8 cellular contexts compared by ENCODE assay signal in genomic region chr12:57744777-57745484, GRCh38. TPM values are rescaled to one million over a fixed set of nuclear protein-coding genes. Genes with fewer than 3 reads are reported as not detected.
DNase-seq lines count a peak whose midpoint lies in the region; ATAC-seq, FAIRE-seq and TF ChIP-seq lines count a peak whose summit lies in the region.

Gene TSPAN31, plus strand, starts transcription at chr12:57745039. Its CDS starts 116 bp downstream, at chr12:57745155.

- TF ChIP-seq CTCF in activated B cell treated with CpG ODN at 0.5 μM for 24 hours (IDR thresholded peaks at IDR 0.05), result no peak

- H3K27ac Mint-ChIP-seq in activated B cell treated with CpG ODN at 0.5 μM for 24 hours, result peak within 1 kb of the TSS; percentile 89

- no peaks in the 10 kb centered on the region for H3K9me3 Mint-ChIP-seq in activated B cell treated with CpG ODN at 0.5 μM for 24 hours

- no peaks in the 10 kb centered on the region for H3K9me3 ChIP-seq in small intestine (ENCODE audit: control insufficient read depth, low read depth)

- POLR2A ChIA-PET in activated B cell treated with CpG ODN at 0.5 μM for 24 hours (lab: Charles Lee), result interaction anchor here (0.6 to 2.7 kb wide), 17 partner anchors 9 to 1915 kb away, joined by 3 to 28 read pairs (median 4); partner anchors contain the start of genes ARHGAP9, ATP23, CTDSP2 and MARCHF9

- peaks cover 53% of the 10 kb centered on the region for H3K4me1 Mint-ChIP-seq in activated B cell treated with CpG ODN at 0.5 μM for 24 hours

- CTCF ChIA-PET in activated B cell treated with CpG ODN at 0.5 μM for 24 hours (lab: Charles Lee), result interaction anchor here (1.0 to 1.9 kb wide), 2 partner anchors 11 to 38 kb away, joined by 4 to 14 read pairs; partner anchors contain the start of gene TSFM

- H3K27me3 Mint-ChIP-seq in activated B cell treated with CpG ODN at 0.5 μM for 24 hours, result no peaks in the 10 kb centered on the region

- WGBS in small intestine, 3 donors, result 0 to 1% (median 1%) methylated on average over 29 of the region's 29 CpGs

- intact Hi-C loops in activated B cell treated with CpG ODN at 0.5 μM for 24 hours (cut with micrococcal nuclease), result loop anchor here (1.0 to 5.0 kb wide), 7 partner anchors 7 to 288 kb away; partner anchors contain the start of genes CDK4, EEF1AKMT3, GLI1 and INHBE

- ATAC-seq in GM19025 (IDR thresholded peaks at IDR 0.05; ENCODE audit: low read depth, unreplicated experiment) (peak; percentile 75), HG03280 (IDR thresholded peaks at IDR 0.05; ENCODE audit: unreplicated experiment) (peak; percentile 90), activated B cell treated with CpG ODN at 0.5 μM for 24 hours (ENCODE audit: low read depth) (peak; percentile 87)

- H3K4me1 ChIP-seq in small intestine (ENCODE audit: control insufficient read depth in 2 of 2, insufficient read depth in 1 of 2, low read depth in 1 of 2, low read length in 1 of 2), result peaks cover 5 to 6% of the 10 kb centered on the region in 2 donors

- peaks cover 3% of the 10 kb centered on the region in 2 donors for H3K27me3 ChIP-seq in small intestine (ENCODE audit: control insufficient read depth in 2 of 2, insufficient read depth in 2 of 2, low read length in 2 of 2)

- FAIRE-seq in small intestine (lab: Jason Lieb, UNC), result no peak

- H3K36me3 ChIP-seq in small intestine (ENCODE audit: control insufficient read depth in 2 of 2, insufficient read depth in 2 of 2, low read length in 2 of 2), result peaks cover 0 to 11% of the 10 kb centered on the region in 2 donors

- DNase-seq in AG08396 (ENCODE audit: low spot score) (peak; percentile 94), NCI-H345 treated with DMSO at 0.1 percent for 48 hours (lab: John Stamatoyannopoulos, UW; ENCODE audit: unreplicated experiment) (peak; percentile 97), activated B cell treated with CpG ODN at 0.5 μM for 24 hours (peak; percentile 81), caudate nucleus (lab: John Stamatoyannopoulos, UW) (peak; percentile 77 to 99 (median 95)), iPS-NIHi7 (ENCODE audit: extremely low spot score) (peak; percentile 89), small intestine (peak; percentile 99)

- H3K27ac ChIP-seq in caudate nucleus (ENCODE audit: low read depth, low read length), result peak within 1 kb of the TSS; percentile 96
- H3K27ac ChIP-seq in small intestine (ENCODE audit: low read depth in 1 of 2, low read length in 1 of 2), result peak within 1 kb of the TSS; percentile 68 to 99

- peak within 1 kb of the TSS; percentile 86 for H3K4me3 Mint-ChIP-seq in activated B cell treated with CpG ODN at 0.5 μM for 24 hours

- peaks cover 42% of the 10 kb centered on the region for H3K36me3 Mint-ChIP-seq in activated B cell treated with CpG ODN at 0.5 μM for 24 hours (ENCODE audit: low read depth)

- H3K4me3 ChIP-seq in small intestine (ENCODE audit: low read depth in 1 of 2, low read length in 2 of 2), result peak within 1 kb of the TSS; percentile 67 to 74

RNA-seq across cellular contexts. Expression of gene TSPAN31, which starts in this region (rescaled TPM):
- total RNA-seq in activated B cell treated with CpG ODN at 0.5 μM for 24 hours, result 35.8 and 37.6 TPM in 2 replicates
- 10 to 100 TPM; 13.2 to 33.7 (median 15.4) TPM for polyA plus RNA-seq in small intestine

Comparison
In these comparisons a context has a peak if more than half of its experiments do, and no peak if none do; other contexts are left out.
1. Peak in every context shown above with its lines: DNase-seq, ATAC-seq, H3K4me3 ChIP-seq and H3K27ac ChIP-seq.